ENCODE assay signal across 12 cellular contexts in genomic region chr5:111454198-111454606, GRCh38. TPM values are rescaled to one million over a fixed set of nuclear protein-coding genes. Genes with fewer than 3 reads are reported as not detected.
DNase-seq lines count a peak whose midpoint lies in the region; ATAC-seq and TF ChIP-seq lines count a peak whose summit lies in the region.
"Had no signal": no experiment of that assay in that cellular context is flagged by ENCODE, and none has a peak within 500 bp of the region (broad histone marks: within the 10 kb centered on the region; RNA-seq: fewer than 3 reads in every experiment).

No MANE protein-coding gene starts in this region.

- no peaks in the 10 kb centered on the region for H3K36me3 ChIP-seq in esophagus muscularis mucosa
- H3K36me3 ChIP-seq in ascending aorta: no peaks in the 10 kb centered on the region
- H3K36me3 ChIP-seq: cardiac muscle cell had no signal

- no peak for TF ChIP-seq POLR2A in esophagus muscularis mucosa (IDR thresholded peaks at IDR 0.05; ENCODE audit: low read depth)

- H3K27me3 ChIP-seq in esophagus muscularis mucosa: no peaks in the 10 kb centered on the region
- H3K27me3 ChIP-seq in ascending aorta: no peaks in the 10 kb centered on the region
- H3K27me3 ChIP-seq: cardiac muscle cell had no signal

- H3K4me1 ChIP-seq in esophagus muscularis mucosa (peaks cover 0 to 10% (median 3%) of the 10 kb centered on the region in 4 donors), ascending aorta (no peaks in the 10 kb centered on the region)

- H3K27ac ChIP-seq in esophagus muscularis mucosa (replicated peaks in 1 of 4) (no peak overlapping the region), ascending aorta (no peak overlapping the region)
- H3K27ac ChIP-seq: cardiac muscle cell had no signal

- no peaks in the 10 kb centered on the region for H3K9me3 ChIP-seq in esophagus muscularis mucosa
- H3K9me3 ChIP-seq in ascending aorta: no peaks in the 10 kb centered on the region

- DNase-seq in AG09319 (ENCODE audit: extremely low read depth, low read depth) (peak; percentile 5), HS-5 (ENCODE audit: low read depth) (peak; percentile 18), NCI-H748 treated with DMSO at 0.1 percent for 48 hours (lab: John Stamatoyannopoulos, UW) (peak; percentile 85), fibroblast of mammary gland (ENCODE audit: low read depth) (peak; percentile 49), esophagus muscularis mucosa (ENCODE audit: extremely low spot score) (no peak), omental fat pad (ENCODE audit: low spot score) (no peak), ascending aorta (ENCODE audit: low spot score in 2 of 2) (no peak)
- no peak for DNase-seq in activated T-cell treated with anti-CD3 and anti-CD28 coated beads, Interleukin-2, amount 50 U/mL, for 72 hours
- DNase-seq: Kasumi-1, SW 1271 had no signal

- H3K27ac Mint-ChIP-seq in activated T-cell treated with anti-CD3 and anti-CD28 coated beads, Interleukin-2, amount 50 U/mL, for 72 hours: no peak overlapping the region
- H3K27ac Mint-ChIP-seq: B cell had no signal

- no peaks in the 10 kb centered on the region for H3K4me1 Mint-ChIP-seq in activated T-cell treated with anti-CD3 and anti-CD28 coated beads, Interleukin-2, amount 50 U/mL, for 72 hours (ENCODE audit: low read depth)
- H3K4me1 Mint-ChIP-seq: B cell had no signal

- intact Hi-C loops in esophagus muscularis mucosa (cut with DNase I) (no loop called here), ascending aorta (cut with DNase I) (no loop called here)

- ATAC-seq in omental fat pad (ENCODE audit: low FRiP score): no peak
- no peak for ATAC-seq in activated T-cell treated with anti-CD3 and anti-CD28 coated beads, Interleukin-2, amount 50 U/mL, for 72 hours (replicated peaks in 1 of 2)

- H3K9me3 Mint-ChIP-seq in activated T-cell treated with anti-CD3 and anti-CD28 coated beads, Interleukin-2, amount 50 U/mL, for 72 hours: no peaks in the 10 kb centered on the region

- TF ChIP-seq EP300 in esophagus muscularis mucosa (IDR thresholded peaks at IDR 0.05): no peak

- H3K36me3 Mint-ChIP-seq in activated T-cell treated with anti-CD3 and anti-CD28 coated beads, Interleukin-2, amount 50 U/mL, for 72 hours (ENCODE audit: insufficient read depth in 2 of 2): peaks cover 2 to 21% of the 10 kb centered on the region in 2 donors

- no peaks in the 10 kb centered on the region for H3K27me3 Mint-ChIP-seq in activated T-cell treated with anti-CD3 and anti-CD28 coated beads, Interleukin-2, amount 50 U/mL, for 72 hours (ENCODE audit: low read depth)
- H3K27me3 Mint-ChIP-seq: B cell had no signal

- H3K4me3 ChIP-seq in fibroblast of mammary gland (ENCODE audit: control insufficient read depth, low read depth, low read length): no peak overlapping the region
- no peak overlapping the region for H3K4me3 ChIP-seq in esophagus muscularis mucosa
- H3K4me3 ChIP-seq in ascending aorta: no peak overlapping the region
- H3K4me3 ChIP-seq: cardiac muscle cell had no signal

- TF ChIP-seq CTCF in AG09319 (IDR thresholded peaks at IDR 0.05; ENCODE audit: low read depth, low read length) (no peak), fibroblast of mammary gland (conservative IDR thresholded peaks at IDR 0.05; ENCODE audit: control insufficient read depth, insufficient read depth, low read depth, low read length) (no peak), esophagus muscularis mucosa (IDR thresholded peaks at IDR 0.05) (no peak), omental fat pad (IDR thresholded peaks at IDR 0.05) (no peak), ascending aorta (IDR thresholded peaks at IDR 0.05) (no peak)

- H3K4me3 Mint-ChIP-seq in activated T-cell treated with anti-CD3 and anti-CD28 coated beads, Interleukin-2, amount 50 U/mL, for 72 hours: no peak overlapping the region
- H3K4me3 Mint-ChIP-seq: B cell had no signal

- 43% methylated on average over 3 of the region's 3 CpGs for WGBS in esophagus muscularis mucosa

RNA-seq across cellular contexts. Expression of gene STARD4, which starts 58.1 kb away (rescaled TPM):
- 1 to 10 TPM; 4.2 to 8.6 (median 6.8) TPM for total RNA-seq in esophagus muscularis mucosa
- 10 to 100 TPM in 3 of 4 donors, 1 to 10 TPM in 1; 7.3 to 27.3 (median 13.5) TPM for total RNA-seq in omental fat pad
- total RNA-seq in activated T-cell treated with anti-CD3 and anti-CD28 coated beads, Interleukin-2, amount 50 U/mL, for 72 hours: 10 to 100 TPM; 28.9 to 47.4 TPM
- 1.5 TPM for total RNA-seq in ascending aorta

Comparison
In these comparisons a context has a peak if more than half of its experiments do, and no peak if none do; other contexts are left out.
1. DNase-seq: peak in AG09319 (single experiment), HS-5 (single experiment), NCI-H748 treated with DMSO at 0.1 percent for 48 hours (single experiment) and fibroblast of mammary gland (single experiment); none in esophagus muscularis mucosa (single experiment), omental fat pad (single experiment), activated T-cell treated with anti-CD3 and anti-CD28 coated beads, Interleukin-2, amount 50 U/mL, for 72 hours (0 of 2) and ascending aorta (0 of 2).